10 cellular contexts compared by ENCODE assay signal in the genomic region with DNA sequence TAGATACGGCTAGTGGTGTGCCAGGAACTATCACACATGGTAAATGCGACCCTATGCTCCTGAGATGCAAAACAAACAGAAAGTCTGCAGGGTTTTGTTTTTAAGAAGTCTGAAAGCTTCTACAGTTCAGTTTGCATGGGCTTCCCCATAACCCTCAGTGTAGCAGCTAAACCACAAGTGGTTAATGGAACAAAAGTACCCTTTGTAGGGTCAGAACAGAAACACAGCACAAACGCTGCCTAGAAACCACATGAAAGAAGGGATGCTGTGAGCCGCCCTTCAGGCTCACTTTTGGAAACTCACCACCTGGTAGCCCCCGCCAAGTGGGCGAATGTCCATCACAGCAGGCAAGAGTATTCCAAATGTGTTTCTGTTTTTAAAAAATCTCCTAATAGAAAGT. TPM values are rescaled to one million over a fixed set of nuclear protein-coding genes. Genes with fewer than 3 reads are reported as not detected.
DNase-seq lines count a peak whose midpoint lies in the region; ATAC-seq lines count a peak whose summit lies in the region.
"Had no signal": no experiment of that assay in that cellular context is flagged by ENCODE, and none has a peak within 500 bp of the region (broad histone marks: within the 10 kb centered on the region; RNA-seq: fewer than 3 reads in every experiment).

No MANE protein-coding gene starts in this region.

- in situ Hi-C loops in SK-MEL-5 (cut with HindIII; ENCODE audit: low pct_unique_long_range_greater_than_20kb, low sequenced_read_pairs) = no loop called here

- peak; percentile 93 for DNase-seq in SK-MEL-5 (ENCODE audit: low read depth, low spot score)
- DNase-seq in pons (ENCODE audit: low spot score) = peak; percentile 94
- DNase-seq in NCI-H2227 (lab: John Stamatoyannopoulos, UW; ENCODE audit: unreplicated experiment) = no peak
- no peak for DNase-seq in activated CD4-positive, CD25-positive, alpha-beta regulatory T cell treated with anti-CD3 and anti-CD28 coated beads, Interleukin-2, amount 50 U/mL, for 72 hours
- DNase-seq in NCI-H1092 (lab: John Stamatoyannopoulos, UW) = no peak
- no peak for DNase-seq in NOMO-1 (lab: John Stamatoyannopoulos, UW; ENCODE audit: unreplicated experiment in 2 of 2)
- DNase-seq: brain microvascular endothelial cell, ovary had no signal

- ATAC-seq in GM19023 (IDR thresholded peaks at IDR 0.05; ENCODE audit: unreplicated experiment) (peak; percentile 94), HG02840 (IDR thresholded peaks at IDR 0.05; ENCODE audit: low FRiP score, unreplicated experiment) (peak; percentile 92)

RNA-seq across cellular contexts. Expression of a gene that starts 46.2 kb away (rescaled TPM):
- 15.5 and 16.1 TPM in 2 replicates for total RNA-seq in SK-MEL-5 (2014; rRNA removed; shearing (Covaris generic))
- 17.4 and 17.9 TPM in 2 replicates for polyA plus RNA-seq in SK-MEL-5 (2015; cell fraction: cytosol; rRNA removed)
- 12.1 and 17.3 TPM in 2 replicates for polyA plus RNA-seq in SK-MEL-5 (2015; cell fraction: nucleus; rRNA removed)

Comparison
In these comparisons a context has a peak if more than half of its experiments do, and no peak if none do; other contexts are left out.
1. DNase-seq: peak in SK-MEL-5 (single experiment) and pons (single experiment); none in NCI-H2227 (single experiment), activated CD4-positive, CD25-positive, alpha-beta regulatory T cell treated with anti-CD3 and anti-CD28 coated beads, Interleukin-2, amount 50 U/mL, for 72 hours (single experiment), NCI-H1092 (single experiment) and NOMO-1 (0 of 2).